Comparison of ENCODE assay signal across 7 cellular contexts in genomic region chr3:171459942-171460225, GRCh38. TPM values are rescaled to one million over a fixed set of nuclear protein-coding genes. Genes with fewer than 3 reads are reported as not detected.
A peak's percentile ranks its signal among the peaks of the same experiment; 100 is the strongest.
DNase-seq lines count a peak whose midpoint lies in the region; ATAC-seq and TF ChIP-seq lines count a peak whose summit lies in the region.

No MANE protein-coding gene starts in this region.

- H3F3A ChIP-seq in GM23338 (replicated peaks; ENCODE audit: low read depth) (no peaks in the 10 kb centered on the region), neural progenitor cell (ENCODE audit: low read depth) (peaks cover 29% of the 10 kb centered on the region)

- no peak overlapping the region for H3K9ac ChIP-seq in neural progenitor cell

- H3K27ac Mint-ChIP-seq in GM23338: peak overlapping the region; percentile 64; the same call in 1 of the 2 replicates
- H3K27ac Mint-ChIP-seq in neural progenitor cell: peak overlapping the region; percentile 48

- H3K4me1 Mint-ChIP-seq in GM23338 (peaks cover 50% of the 10 kb centered on the region), neural progenitor cell (peaks cover 47% of the 10 kb centered on the region)

- H3K4me3 ChIP-seq in GM23338 (peak overlapping the region; percentile 82), Panc1 (ENCODE audit: low read depth in 2 of 2, low read length in 2 of 2) (peak overlapping the region; percentile 59 to 84), epithelial cell of esophagus (ENCODE audit: low read length) (peak overlapping the region; percentile 53), neural progenitor cell (peak overlapping the region; percentile 61)

- H3K36me3 ChIP-seq in GM23338 (ENCODE audit: insufficient read depth) (no peaks in the 10 kb centered on the region), Panc1 (ENCODE audit: control insufficient read depth, insufficient read depth, low read length) (peaks cover 6% of the 10 kb centered on the region; the same call in 1 of the 2 replicates), neural progenitor cell (no peaks in the 10 kb centered on the region)

- ATAC-seq in GM23338 (no peak), Panc1 (peak; percentile 26), HG02571 (IDR thresholded peaks at IDR 0.05; ENCODE audit: unreplicated experiment) (no peak)

- H3K27me3 Mint-ChIP-seq in GM23338 (ENCODE audit: insufficient read depth, low read depth, poor library complexity): peaks cover 21% of the 10 kb centered on the region
- peaks cover 5% of the 10 kb centered on the region for H3K27me3 Mint-ChIP-seq in neural progenitor cell (ENCODE audit: insufficient read depth, low read depth)

- no peaks in the 10 kb centered on the region for H4K20me1 ChIP-seq in GM23338 (replicated peaks; ENCODE audit: insufficient read depth)
- H4K20me1 ChIP-seq in neural progenitor cell (ENCODE audit: low read depth): peaks cover 4% of the 10 kb centered on the region

- TF ChIP-seq CTCF in GM23338 (conservative IDR thresholded peaks at IDR 0.05; ENCODE audit: low read depth in 2 of 2) (no peak), Panc1 (IDR thresholded peaks at IDR 0.05) (no peak), epithelial cell of esophagus (IDR thresholded peaks at IDR 0.05; ENCODE audit: insufficient read depth, low read depth, low read length, missing control alignments) (no peak), neural progenitor cell (IDR thresholded peaks at IDR 0.05) (no peak)

- H3K4me2 ChIP-seq in GM23338 (peak overlapping the region; percentile 98), neural progenitor cell (peak overlapping the region; percentile 86)

- H2AFZ ChIP-seq in GM23338 (no peak overlapping the region), neural progenitor cell (replicated peaks) (peak overlapping the region; percentile 93)

- DNase-seq in GM23338 (ENCODE audit: low spot score): no peak
- no peak for DNase-seq in Panc1 (ENCODE audit: low read depth, low spot score)
- DNase-seq in epithelial cell of esophagus (ENCODE audit: low read depth): no peak
- DNase-seq in neural progenitor cell (ENCODE audit: low spot score): no peak
- no peak for DNase-seq in retina
- DNase-seq in NCI-H446 treated with DMSO at 0.1 percent for 48 hours (lab: John Stamatoyannopoulos, UW): no peak

- CTCF ChIA-PET in Panc1 (lab: Charles Lee): interaction anchor here (0.7 kb wide), 1 partner anchor 28 kb away, joined by 10 read pairs; no protein-coding TSS in a partner anchor

- H3K9me3 Mint-ChIP-seq in GM23338 (no peaks in the 10 kb centered on the region; the same call in 2 of the 3 replicates), neural progenitor cell (peaks cover 2% of the 10 kb centered on the region)

- 0 out of 2 replicates have a peak, but pooled peaks cover 3% of the 10 kb centered on the region for H3K9me2 ChIP-seq in GM23338 (ENCODE audit: insufficient read depth)

- H3K9me3 ChIP-seq in Panc1 (ENCODE audit: control insufficient read depth, insufficient read depth, low read depth, low read length) (no peaks in the 10 kb centered on the region), neural progenitor cell (ENCODE audit: low read depth) (no peaks in the 10 kb centered on the region)

- H3K27ac ChIP-seq in GM23338 (ENCODE audit: low read depth) (no peak overlapping the region), Panc1 (ENCODE audit: low read length) (no peak overlapping the region), neural progenitor cell (no peak overlapping the region)

- in situ Hi-C loops in Panc1 (cut with HindIII; ENCODE audit: low pct_unique_long_range_greater_than_20kb, low sequenced_read_pairs): no loop called here

- H3K4me1 ChIP-seq in GM23338 (ENCODE audit: insufficient read depth): peaks cover 45% of the 10 kb centered on the region
- H3K4me1 ChIP-seq in Panc1 (ENCODE audit: control insufficient read depth, insufficient read depth, low read length): peaks cover 17% of the 10 kb centered on the region
- peaks cover 22% of the 10 kb centered on the region for H3K4me1 ChIP-seq in neural progenitor cell

- H3K36me3 Mint-ChIP-seq in GM23338 (ENCODE audit: low read depth) (0 out of 3 replicates have a peak, but pooled peaks cover 1% of the 10 kb centered on the region), neural progenitor cell (no peaks in the 10 kb centered on the region)

- H3K27me3 ChIP-seq in GM23338 (ENCODE audit: insufficient read depth): peaks cover 10% of the 10 kb centered on the region
- H3K27me3 ChIP-seq in Panc1 (ENCODE audit: control insufficient read depth, insufficient read depth, low read length): peaks cover 30% of the 10 kb centered on the region
- peaks cover 60% of the 10 kb centered on the region for H3K27me3 ChIP-seq in neural progenitor cell

- POLR2A ChIA-PET in Panc1 (lab: Charles Lee): interaction anchor here (0.6 kb wide), 1 partner anchor 31 kb away, joined by 3 read pairs; no protein-coding TSS in a partner anchor

- no TSS peak for BruUV-seq in Panc1 (replicated peaks; lab: Mats Ljungman, UMichigan)

- intact Hi-C loops in Panc1 (cut with micrococcal nuclease; ENCODE audit: unreplicated experiment): no loop called here

- peak overlapping the region; percentile 95 for H3K4me3 Mint-ChIP-seq in GM23338
- H3K4me3 Mint-ChIP-seq in neural progenitor cell: peak overlapping the region; percentile 99

- H3K79me2 ChIP-seq in GM23338 (replicated peaks; ENCODE audit: insufficient read depth): peaks cover 44% of the 10 kb centered on the region
- H3K79me2 ChIP-seq in neural progenitor cell (ENCODE audit: low read depth): peaks cover 8% of the 10 kb centered on the region

TF ChIP-seq in GM23338, 12 proteins besides CTCF, POLR2A, EP300 and RAD21:
- no peak for TF ChIP-seq CREB1 (CRISPR knock-in tag; IDR thresholded peaks at IDR 0.05; ENCODE audit: low read depth)
- no peak for TF ChIP-seq ZNF331 (CRISPR knock-in tag; IDR thresholded peaks at IDR 0.05; ENCODE audit: low read depth)
- TF ChIP-seq POLR2AphosphoS5 (IDR thresholded peaks at IDR 0.05; ENCODE audit: low read depth): no peak
- no peak for TF ChIP-seq ETS1 (IDR thresholded peaks at IDR 0.05)

RNA-seq across cellular contexts. Expression of gene TNIK, which starts 0.3 kb away (rescaled TPM):
- total RNA-seq in GM23338 (2014; rRNA removed; shearing (Covaris generic)): 34.3 and 49.2 TPM in 2 replicates
- 14.1 and 14.6 TPM in 2 replicates for polyA plus RNA-seq in GM23338 (2016; fragmentation: Nextera tagmentation; extraction: Ambion mirVana)
- total RNA-seq in Panc1 (2021; ENCODE audit: unreplicated experiment): 1.9 TPM
- polyA plus RNA-seq in Panc1 (2012; ENCODE audit: insufficient read length): 0.94 TPM
- 3.0 and 5.0 TPM in 2 replicates for total RNA-seq in neural progenitor cell (ENCODE audit: low replicate concordance)
